In the genomic region with DNA sequence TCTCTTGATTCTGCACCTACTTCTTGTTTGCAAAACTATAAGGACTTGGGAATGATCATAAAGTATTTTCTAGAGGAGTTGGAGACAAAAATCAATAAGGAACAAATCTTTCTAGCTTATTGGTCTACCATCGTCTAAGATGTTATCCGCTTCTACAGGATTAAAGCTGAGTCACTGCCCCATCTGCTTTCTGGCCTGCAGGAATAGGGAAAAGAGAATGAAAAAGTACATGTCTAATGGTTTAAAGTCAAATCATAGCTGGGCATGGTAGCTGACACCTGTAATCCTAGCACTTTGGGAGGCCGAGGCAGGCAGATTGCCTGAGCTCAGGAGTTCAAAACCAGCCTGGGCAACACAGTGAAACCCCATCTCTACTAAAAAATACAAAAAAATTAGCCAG, we compare ENCODE assay signal across 8 cellular contexts. TPM values are rescaled to one million over a fixed set of nuclear protein-coding genes. Genes with fewer than 3 reads are reported as not detected.
DNase-seq lines count a peak whose midpoint lies in the region; ATAC-seq, FAIRE-seq and TF ChIP-seq lines count a peak whose summit lies in the region.
"Not testable (repeated sequence)": the region's sequence is repeated elsewhere in the genome, so short reads cannot be mapped to it uniquely, and the experiment has no call there.

No MANE protein-coding gene starts in this region.

- not testable (repeated sequence) for H3K27ac ChIP-seq in Karpas-422 (ENCODE audit: low read length); K562 (ENCODE audit: extremely low read depth, low read depth, low read length); HepG2 (ENCODE audit: extremely low read length, insufficient read depth, low read length)
- peak overlapping the region; percentile 69 for H3K27ac ChIP-seq in WERI-Rb-1

- 16% methylated on average over 3 of the region's 3 CpGs for WGBS in K562 (ENCODE audit: insufficient coverage, low coverage, missing lambda C conversion rate)
- 65% methylated on average over 3 of the region's 3 CpGs for WGBS in HepG2 (ENCODE audit: low lambda C conversion rate)

- not testable (repeated sequence) for TF ChIP-seq RAD21 in K562 (CRISPR knock-in tag; conservative IDR thresholded peaks at IDR 0.05 in 1 of 2, IDR thresholded peaks at IDR 0.05 in 1 of 2); HepG2 (CRISPR knock-in tag; IDR thresholded peaks at IDR 0.05)

- CTCF ChIA-PET in K562 (lab: Yijun Ruan, JAX; ENCODE audit: low intra/inter-chr PET ratio); HepG2 (lab: Yijun Ruan, JAX; ENCODE audit: low intra/inter-chr PET ratio, low total read pairs): not testable (repeated sequence)

- in situ Hi-C loops in K562 (cut with MboI): loop anchor here (10.0 kb wide), 1 partner anchor 209 kb away; no protein-coding TSS in a partner anchor
- in situ Hi-C loops in HepG2 (cut with HindIII; ENCODE audit: extremely low pct_ligation_motif_present, low pct_unique_long_range_greater_than_20kb): loop anchor here (10.0 kb wide), 1 partner anchor 209 kb away; no protein-coding TSS in a partner anchor

- H3K27me3 ChIP-seq in Karpas-422 (ENCODE audit: low read length); WERI-Rb-1 (ENCODE audit: insufficient read depth, low read depth, severe bottlenecking); K562 (ENCODE audit: control insufficient read depth in 2 of 2, insufficient read depth in 2 of 2, low read length in 2 of 2); HepG2 (ENCODE audit: control insufficient read depth in 1 of 2, insufficient read depth in 2 of 2, low read length in 2 of 2): not testable (repeated sequence)

- H3K36me3 ChIP-seq in Karpas-422 (ENCODE audit: insufficient read depth, low read length); WERI-Rb-1; K562 (ENCODE audit: control insufficient read depth, insufficient read depth, low read length); HepG2 (replicated peaks in 1 of 2; ENCODE audit: control insufficient read depth in 1 of 2, insufficient read depth in 2 of 2, low read length in 2 of 2): not testable (repeated sequence)

- H3K4me1 ChIP-seq in Karpas-422 (ENCODE audit: low read length); K562 (replicated peaks in 1 of 2; ENCODE audit: control insufficient read depth in 2 of 2, insufficient read depth in 2 of 2, low read length in 2 of 2): not testable (repeated sequence)
- H3K4me1 ChIP-seq in HepG2 (ENCODE audit: insufficient read depth, low read length): peaks cover 38% of the 10 kb centered on the region

- not testable (repeated sequence) for H3K9me3 ChIP-seq in Karpas-422 (ENCODE audit: low read length); WERI-Rb-1 (ENCODE audit: severe bottlenecking); K562 (replicated peaks; ENCODE audit: control insufficient read depth, insufficient read depth, low read depth, low read length); HepG2 (ENCODE audit: low read length)

- not testable (repeated sequence) for H3K79me2 ChIP-seq in Karpas-422 (ENCODE audit: low read length); K562 (ENCODE audit: control insufficient read depth, insufficient read depth, low read length); HepG2 (ENCODE audit: insufficient read depth, low read length)

- H3K9me1 ChIP-seq in K562 (ENCODE audit: control insufficient read depth, insufficient read depth, low read length): not testable (repeated sequence)

- not testable (repeated sequence) for H4K20me1 ChIP-seq in Karpas-422 (ENCODE audit: insufficient read depth, low read depth, low read length); K562 (replicated peaks; ENCODE audit: control insufficient read depth, insufficient read depth, low read length); HepG2 (ENCODE audit: insufficient read depth, low read length)

- H2AFZ ChIP-seq in Karpas-422 (ENCODE audit: low read length); K562 (ENCODE audit: low read depth, low read length); HepG2 (ENCODE audit: low read length): not testable (repeated sequence)

- H3K4me2 ChIP-seq in Karpas-422 (ENCODE audit: low read depth, low read length, poor library complexity, severe bottlenecking); K562 (ENCODE audit: insufficient read depth, low read length); HepG2 (ENCODE audit: low read depth, low read length): not testable (repeated sequence)

- not testable (repeated sequence) for H3K9me2 ChIP-seq in Karpas-422 (replicated peaks; ENCODE audit: insufficient read depth, low read length)

- peak; percentile 97 for FAIRE-seq in D721Med (lab: Jason Lieb, UNC)
- not testable (repeated sequence) for FAIRE-seq in K562 (lab: Jason Lieb, UNC); HepG2 (lab: Jason Lieb, UNC)

- intact Hi-C loops in K562 (cut with micrococcal nuclease); HepG2 (cut with micrococcal nuclease; ENCODE audit: unreplicated experiment): not testable (repeated sequence)

- DNase-seq in D721Med (ENCODE audit: insufficient read length, low spot score) (peak; percentile 61), Karpas-422 (peak; percentile 19), NCI-H82 (lab: John Stamatoyannopoulos, UW) (peak; percentile 86), NCI-H82 treated with DMSO at 0.1 percent for 48 hours (lab: John Stamatoyannopoulos, UW; ENCODE audit: unreplicated experiment) (peak; percentile 58), OCI-M1 (lab: John Stamatoyannopoulos, UW) (peak; percentile 5), WERI-Rb-1 (peak; percentile 67)
- not testable (repeated sequence) for DNase-seq in K562 (ENCODE audit: extremely low read depth in 1 of 4, low spot score in 3 of 4); HepG2 (ENCODE audit: low spot score)

- not testable (repeated sequence) for H3K9ac ChIP-seq in Karpas-422 (ENCODE audit: low read length); K562 (ENCODE audit: insufficient read depth in 1 of 2, low read depth in 2 of 2, low read length in 2 of 2); HepG2 (ENCODE audit: insufficient read depth, low read depth, low read length)

- POLR2A ChIA-PET in K562 (lab: Yijun Ruan, JAX) (interaction anchor here (0.6 kb wide), 1 partner anchor 11 kb away, joined by 4 read pairs; a partner anchor contains a TSS), HepG2 (lab: Yijun Ruan, JAX) (interaction anchor here (6.4 kb wide), 1 partner anchor 11 kb away, joined by 63 read pairs; a partner anchor contains a TSS)

- not testable (repeated sequence) for TF ChIP-seq CTCF in D721Med (IDR thresholded peaks at IDR 0.05; ENCODE audit: insufficient read depth, missing control alignments); WERI-Rb-1 (IDR thresholded peaks at IDR 0.05; ENCODE audit: low read depth, low read length); K562 (IDR thresholded peaks at IDR 0.05 in 2 of 3, conservative IDR thresholded peaks at IDR 0.05 in 1 of 3; ENCODE audit: insufficient read depth in 2 of 3, low read depth in 1 of 3, low read length in 3 of 3); HepG2 (CRISPR knock-in tag; IDR thresholded peaks at IDR 0.05)

- not testable (repeated sequence) for TF ChIP-seq POLR2A in K562 (conservative IDR thresholded peaks at IDR 0.05); HepG2 (IDR thresholded peaks at IDR 0.05; ENCODE audit: insufficient read depth in 1 of 2, low read depth in 2 of 2, low read length in 2 of 2)

- TF ChIP-seq EP300 in K562 (IDR thresholded peaks at IDR 0.05; ENCODE audit: low read length); HepG2 (IDR thresholded peaks at IDR 0.05; ENCODE audit: low read depth in 2 of 2, low read length in 2 of 2); HepG2 (CRISPR knock-in tag; IDR thresholded peaks at IDR 0.05; ENCODE audit: borderline replicate concordance): not testable (repeated sequence)

- not testable (repeated sequence) for ATAC-seq in K562, HepG2

- not testable (repeated sequence) for H3K4me3 ChIP-seq in Karpas-422 (ENCODE audit: low read length); WERI-Rb-1 (ENCODE audit: low read depth, low read length); K562; HepG2 (replicated peaks in 1 of 3; ENCODE audit: insufficient read depth in 1 of 3, low read depth in 2 of 3, low read length in 3 of 3)

- not testable (repeated sequence) for BruUV-seq in K562 (replicated peaks; lab: Mats Ljungman, UMichigan); HepG2 (replicated peaks; lab: Mats Ljungman, UMichigan)

RNA-seq across cellular contexts. Expression of a gene that starts 10.8 kb away (rescaled TPM):
- total RNA-seq in Karpas-422 (2014; rRNA removed; shearing (Covaris generic); ENCODE audit: low replicate concordance): 26.2 and 93.1 TPM in 2 replicates
- total RNA-seq in K562 (2011; cell fraction: chromatin; rRNA removed; ENCODE audit: low replicate concordance): 99.2 and 180 TPM in 2 replicates
- total RNA-seq in K562 (2011; cell fraction: nucleolus; rRNA removed): 35.4 and 45.1 TPM in 2 replicates
- 83.7 and 87.3 TPM in 2 replicates for total RNA-seq in K562 (2011; cell fraction: nucleoplasm; rRNA removed)
- total RNA-seq in K562 (2014; rRNA removed) (28.0 and 28.8 TPM in 2 replicates), K562 (2014; rRNA removed; fragmentation: Illumina TruSeq; extraction: Trizol) (49.2 and 58.0 TPM in 2 replicates), K562 (2015; rRNA removed; fragmentation: Illumina TruSeq; extraction: Trizol) (56.7 and 62.5 TPM in 2 replicates), K562 (2021) (44.6 and 52.4 TPM in 2 replicates), HepG2 (2016; rRNA removed; fragmentation: Illumina TruSeq; extraction: Trizol) (34.6 and 45.0 TPM in 2 replicates)
- polyA plus RNA-seq in K562 (2011; rRNA removed) (111 and 115 TPM in 2 replicates), K562 (2014; fragmentation: Illumina TruSeq; extraction: Trizol) (30.8 and 31.0 TPM in 2 replicates), K562 (2014; fragmentation: Nextera tagmentation; extraction: Ambion mirVana) (10 to 100 TPM; 20.1 to 23.4 TPM), K562 (2014; rRNA removed) (35.6 and 51.2 TPM in 2 replicates), HepG2 (2011; rRNA removed) (38.8 and 50.8 TPM in 2 replicates)
- 37.7 and 70.5 TPM in 2 replicates for polyA plus RNA-seq in K562 (2011; cell fraction: cytosol; rRNA removed)
- polyA plus RNA-seq in K562 (2011; cell fraction: nucleus; rRNA removed): 148 and 192 TPM in 2 replicates
- 20.5 and 27.4 TPM in 2 replicates for polyA plus RNA-seq in K562 (2012)
- 151 and 174 TPM in 2 replicates for polyA minus RNA-seq in K562 (2011; rRNA and poly(A)+ RNA removed)
- 24.9 and 37.6 TPM in 2 replicates for polyA minus RNA-seq in K562 (2011; cell fraction: cytosol; rRNA and poly(A)+ RNA removed)
- polyA minus RNA-seq in K562 (2011; cell fraction: nucleus; rRNA and poly(A)+ RNA removed): 34.6 and 61.4 TPM in 2 replicates
- total RNA-seq in HepG2 (2016; cell fraction: cytosol; rRNA removed; fragmentation: Illumina TruSeq; extraction: Trizol; ENCODE audit: low read depth): 8.7 and 10.0 TPM in 2 replicates
- total RNA-seq in HepG2 (2016; cell fraction: insoluble cytoplasmic fraction; rRNA removed; fragmentation: Illumina TruSeq; extraction: Trizol): 31.8 and 46.7 TPM in 2 replicates
- total RNA-seq in HepG2 (2016; cell fraction: membrane; rRNA removed; fragmentation: Illumina TruSeq; extraction: Trizol): 13.8 and 16.5 TPM in 2 replicates
- total RNA-seq in HepG2 (2016; cell fraction: nucleus; rRNA removed; fragmentation: Illumina TruSeq; extraction: Trizol): 35.1 and 38.8 TPM in 2 replicates
- 17.0 and 26.8 TPM in 2 replicates for polyA plus RNA-seq in HepG2 (2011; cell fraction: cytosol; rRNA removed)
- polyA plus RNA-seq in HepG2 (2011; cell fraction: nucleus; rRNA removed): 35.2 and 47.9 TPM in 2 replicates
- 16.7 and 19.4 TPM in 2 replicates for polyA plus RNA-seq in HepG2 (2012)
- polyA plus RNA-seq in HepG2 (2016; cell fraction: cytosol; fragmentation: Illumina TruSeq; extraction: Trizol; ENCODE audit: low read depth): 0.72 and 1.8 TPM in 2 replicates
- polyA plus RNA-seq in HepG2 (2016; cell fraction: insoluble cytoplasmic fraction; fragmentation: Illumina TruSeq; extraction: Trizol; ENCODE audit: low read depth): 23.4 and 25.5 TPM in 2 replicates
- polyA plus RNA-seq in HepG2 (2016; cell fraction: membrane; fragmentation: Illumina TruSeq; extraction: Trizol; ENCODE audit: low read depth): 3.3 and 3.4 TPM in 2 replicates
- polyA plus RNA-seq in HepG2 (2016; cell fraction: nucleus; fragmentation: Illumina TruSeq; extraction: Trizol; ENCODE audit: insufficient read depth, low read depth): 42.0 and 43.4 TPM in 2 replicates
- 50.6 and 78.7 TPM in 2 replicates for polyA minus RNA-seq in HepG2 (2011; rRNA and poly(A)+ RNA removed; ENCODE audit: low replicate concordance)
- 19.3 and 20.6 TPM in 2 replicates for polyA minus RNA-seq in HepG2 (2011; cell fraction: cytosol; rRNA and poly(A)+ RNA removed)
- 71.1 and 78.2 TPM in 2 replicates for polyA minus RNA-seq in HepG2 (2011; cell fraction: nucleus; rRNA and poly(A)+ RNA removed)
